1 cellular context compared by ENCODE assay signal in the genomic region with DNA sequence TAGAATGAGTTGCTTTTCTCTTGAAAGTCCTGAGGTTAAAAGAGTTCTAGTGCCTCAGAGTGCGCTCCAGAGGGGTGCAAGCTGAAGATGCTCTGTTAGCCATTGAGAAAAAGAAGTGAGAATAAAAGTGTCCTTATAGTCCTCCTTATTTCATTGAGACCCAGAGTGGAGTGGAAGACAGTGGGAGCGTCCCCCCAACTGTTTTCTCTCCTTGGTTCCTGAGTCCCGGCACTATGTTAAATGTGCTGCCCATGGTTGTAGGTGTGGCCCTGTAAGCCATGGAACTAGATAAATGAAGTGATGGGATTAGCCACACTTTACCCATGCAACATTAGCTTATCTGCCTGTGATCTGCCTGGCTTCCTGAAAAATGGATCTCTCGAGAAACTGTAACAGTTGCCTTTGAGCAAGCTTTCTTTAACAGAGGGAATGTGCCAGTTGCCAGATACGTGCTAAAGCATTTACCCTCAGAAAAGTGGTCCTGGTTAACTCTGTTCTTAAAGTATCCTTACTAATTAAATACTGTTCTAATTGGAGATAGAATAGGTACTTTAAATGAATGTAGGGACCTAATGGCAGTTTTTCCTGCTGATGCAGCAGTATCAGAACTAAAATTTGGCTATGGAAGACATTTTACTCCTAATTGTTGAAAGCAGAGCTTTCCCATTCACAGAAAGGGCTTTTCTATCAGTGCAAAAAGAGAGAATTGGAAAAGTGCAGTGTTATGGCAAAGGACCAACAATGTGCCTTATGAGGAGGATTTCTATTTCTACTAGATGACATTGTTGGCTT.
TF ChIP-seq lines count a peak whose summit lies in the region.

No MANE protein-coding gene starts in this region.

TF ChIP-seq in IMR-90, 13 proteins besides CTCF, POLR2A, EP300 and RAD21:
- TF ChIP-seq MXI1 (IDR thresholded peaks at IDR 0.05; ENCODE audit: borderline replicate concordance, low read depth, low read length) (no peak), MAFK (IDR thresholded peaks at IDR 0.05; ENCODE audit: low read depth, low read length) (peak; percentile 55; the same call in 1 of the 2 replicates)
